Comparison of ENCODE assay signal across 8 cellular contexts in the genomic region with DNA sequence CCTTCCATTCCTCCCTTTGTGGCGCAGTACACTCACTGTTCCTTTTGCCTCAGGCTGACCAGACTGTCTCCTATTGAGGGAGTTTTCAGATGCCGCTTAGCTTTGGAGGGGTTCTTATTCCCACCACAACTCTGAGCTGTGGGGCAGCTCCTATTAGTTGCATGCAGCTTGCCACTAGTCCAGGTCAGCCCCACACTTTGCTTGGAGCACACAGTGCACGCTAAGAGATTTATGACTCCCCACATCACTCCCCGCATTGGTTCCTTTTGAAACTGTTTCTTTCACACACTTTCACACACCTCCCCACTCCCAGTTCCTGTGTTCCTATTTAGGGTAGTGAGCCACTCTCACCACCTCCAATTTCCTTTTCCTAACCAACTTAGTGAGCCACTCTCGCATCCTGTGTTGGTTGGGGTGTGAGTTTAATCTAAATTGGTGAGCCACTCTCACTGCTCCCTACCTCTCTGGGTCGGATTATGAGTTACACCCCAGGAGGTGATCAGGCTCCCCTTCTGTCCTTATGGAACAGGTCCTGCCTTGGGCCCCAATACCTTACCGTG. TPM values are rescaled to one million over a fixed set of nuclear protein-coding genes. Genes with fewer than 3 reads are reported as not detected.
DNase-seq lines count a peak whose midpoint lies in the region; ATAC-seq and TF ChIP-seq lines count a peak whose summit lies in the region.

No MANE protein-coding gene starts in this region.

- in situ Hi-C loops in HAP-1 (cut with MboI; ENCODE audit: low sequenced_read_pairs): no loop called here

- H3K4me1 ChIP-seq in HAP-1 (no peaks in the 10 kb centered on the region), BE2C (no peaks in the 10 kb centered on the region)

- no peak overlapping the region for H3K4me3 ChIP-seq in choroid plexus epithelial cell (ENCODE audit: low read depth, low read length)
- H3K4me3 ChIP-seq in HAP-1: no peak overlapping the region
- H3K4me3 ChIP-seq in BE2C (ENCODE audit: low read depth, low read length): no peak overlapping the region

- H3K36me3 ChIP-seq in KOPT-K1 (ENCODE audit: insufficient read depth, low read length) (no peaks in the 10 kb centered on the region), HAP-1 (replicated peaks) (no peaks in the 10 kb centered on the region), BE2C (no peaks in the 10 kb centered on the region)

- ATAC-seq in GM21528 (IDR thresholded peaks at IDR 0.05; ENCODE audit: low FRiP score, unreplicated experiment): peak; percentile 59

- DNase-seq in ELR (ENCODE audit: low read depth) (peak; percentile 16), choroid plexus epithelial cell (ENCODE audit: low read depth) (peak; percentile 8), HAP-1 (ENCODE audit: low spot score in 2 of 2) (no peak), T-helper 9 cell (no peak), BE2C (no peak), NCI-H128 (lab: John Stamatoyannopoulos, UW; ENCODE audit: unreplicated experiment) (no peak)

- H3K27ac ChIP-seq in KOPT-K1 (ENCODE audit: low read depth, low read length, poor library complexity, severe bottlenecking): peak overlapping the region; percentile 61

- H3K27me3 ChIP-seq in HAP-1 (ENCODE audit: low read depth): no peaks in the 10 kb centered on the region
- H3K27me3 ChIP-seq in BE2C: no peaks in the 10 kb centered on the region

- H3K9me3 ChIP-seq in KOPT-K1 (ENCODE audit: insufficient read depth, low read length, poor library complexity, severe bottlenecking) (peaks cover 24% of the 10 kb centered on the region), HAP-1 (no peaks in the 10 kb centered on the region), BE2C (no peaks in the 10 kb centered on the region)

- TF ChIP-seq CTCF in choroid plexus epithelial cell (conservative IDR thresholded peaks at IDR 0.05; ENCODE audit: low read depth, low read length) (no peak), BE2C (IDR thresholded peaks at IDR 0.05; ENCODE audit: low read depth, low read length) (no peak)

RNA-seq across cellular contexts. Expression of a gene that starts 10.4 kb away (rescaled TPM):
- polyA plus RNA-seq in BE2C (2012; ENCODE audit: insufficient read depth, insufficient read length, low read depth): 2.7 TPM

RNA-seq across cellular contexts. Expression of a gene that starts 21.4 kb away (rescaled TPM):
- 9.9 TPM for polyA plus RNA-seq in BE2C (2012; ENCODE audit: insufficient read depth, insufficient read length, low read depth)

RNA-seq across cellular contexts. Expression of a gene that starts 52.9 kb away (rescaled TPM):
- polyA plus RNA-seq in BE2C (2012; ENCODE audit: insufficient read depth, insufficient read length, low read depth): 39.7 TPM

Comparison
In these comparisons a context has a peak if more than half of its experiments do, and no peak if none do; other contexts are left out.
1. DNase-seq: peak in ELR (single experiment) and choroid plexus epithelial cell (single experiment); none in HAP-1 (0 of 2), T-helper 9 cell (single experiment), BE2C (single experiment) and NCI-H128 (single experiment).